8 cellular contexts compared by ENCODE assay signal in genomic region chr10:32938554-32939061, GRCh38. TPM values are rescaled to one million over a fixed set of nuclear protein-coding genes. Genes with fewer than 3 reads are reported as not detected.
A peak's percentile ranks its signal among the peaks of the same experiment; 100 is the strongest.
DNase-seq lines count a peak whose midpoint lies in the region; ATAC-seq and TF ChIP-seq lines count a peak whose summit lies in the region.

No MANE protein-coding gene starts in this region.

- no peak overlapping the region for H2AFZ ChIP-seq in neuronal stem cell (ENCODE audit: low read length)

- H2BK120ac ChIP-seq in neuronal stem cell (ENCODE audit: low read depth, low read length), result no peak overlapping the region

- peaks cover 45% of the 10 kb centered on the region for H4K20me1 ChIP-seq in DOHH2 (ENCODE audit: control insufficient read depth, insufficient read depth, low read depth, low read length)

- no peak overlapping the region for H2BK12ac ChIP-seq in neuronal stem cell (ENCODE audit: low read length)

- peaks cover 5% of the 10 kb centered on the region for H3K79me1 ChIP-seq in neuronal stem cell (ENCODE audit: low read depth, low read length)

- no peak overlapping the region for H4K91ac ChIP-seq in neuronal stem cell (ENCODE audit: low read depth, low read length, poor library complexity)

- H4K8ac ChIP-seq in neuronal stem cell (ENCODE audit: low read depth, low read length), result no peak overlapping the region

- peaks cover 57% of the 10 kb centered on the region for H3K36me3 ChIP-seq in DOHH2 (ENCODE audit: control insufficient read depth, low read length)
- peaks cover 2 to 39% of the 10 kb centered on the region in 2 donors for H3K36me3 ChIP-seq in neuronal stem cell (replicated peaks in 1 of 2; ENCODE audit: control insufficient read depth in 2 of 2, insufficient read depth in 2 of 2, low read length in 2 of 2)

- peaks cover 98% of the 10 kb centered on the region for H3K79me2 ChIP-seq in DOHH2 (ENCODE audit: control insufficient read depth, low read length)

- H3K4me1 ChIP-seq in DOHH2 (ENCODE audit: control insufficient read depth, low read length) (peaks cover 58% of the 10 kb centered on the region), neuronal stem cell (ENCODE audit: control insufficient read depth in 2 of 2, insufficient read depth in 1 of 2, low read depth in 1 of 2, low read length in 2 of 2) (peaks cover 18 to 20% of the 10 kb centered on the region in 2 donors)

- H3K9ac ChIP-seq in neuronal stem cell (ENCODE audit: low read depth, low read length, poor library complexity), result no peak overlapping the region

- no peaks in the 10 kb centered on the region for H3K27me3 ChIP-seq in DOHH2 (ENCODE audit: control insufficient read depth, low read length)
- no peaks in the 10 kb centered on the region for H3K27me3 ChIP-seq in neuronal stem cell (ENCODE audit: control insufficient read depth in 3 of 3, insufficient read depth in 3 of 3, low read depth in 1 of 3, low read length in 3 of 3)

- H3K9me3 ChIP-seq in DOHH2 (ENCODE audit: control insufficient read depth, insufficient read depth, low read length) (no peaks in the 10 kb centered on the region), neuronal stem cell (replicated peaks in 1 of 2; ENCODE audit: control insufficient read depth in 2 of 2, insufficient read depth in 1 of 2, low read depth in 1 of 2, low read length in 2 of 2) (peaks cover 0 to 4% of the 10 kb centered on the region in 2 donors)

- WGBS in neuronal stem cell (ENCODE audit: extremely low coverage in 2 of 2, insufficient read length in 2 of 2, insufficient replicate concordance in 1 of 2), 2 donors, result no CpG with 5 or more reads among the region's 14 CpGs

- H3K4me2 ChIP-seq in DOHH2 (ENCODE audit: low read length), result peak overlapping the region; percentile 25; the same call in 1 of the 2 replicates
- no peak overlapping the region for H3K4me2 ChIP-seq in neuronal stem cell (ENCODE audit: insufficient read depth, low read length, poor library complexity, severe bottlenecking)

- no peaks in the 10 kb centered on the region for H3F3A ChIP-seq in DOHH2 (ENCODE audit: control insufficient read depth, insufficient read depth)

- H2BK5ac ChIP-seq in neuronal stem cell (ENCODE audit: low read length), result no peak overlapping the region

- H3K27ac ChIP-seq in DOHH2 (ENCODE audit: low read depth, low read length) (no peak overlapping the region), neuronal stem cell (replicated peaks; ENCODE audit: low read length) (no peak overlapping the region)

- peak; percentile 80 for DNase-seq in RPMI7951 (ENCODE audit: low read depth)
- peak; percentile 45 for DNase-seq in fibroblast of peridontal ligament (ENCODE audit: extremely low read depth)
- DNase-seq in neuronal stem cell (ENCODE audit: low spot score), result no peak
- no peak for DNase-seq in stimulated activated CD8-positive, alpha-beta memory T cell treated with anti-CD3 and anti-CD28 coated beads, Interleukin-4, amount 100 ng/mL, for 48 hours
- no peak for DNase-seq in MV-4-11 (lab: John Stamatoyannopoulos, UW)

- H3K23ac ChIP-seq in neuronal stem cell (ENCODE audit: low read depth, low read length, poor library complexity), result no peak overlapping the region

- TF ChIP-seq CTCF in DOHH2 (IDR thresholded peaks at IDR 0.05; ENCODE audit: low read depth, low read length, poor library complexity, severe bottlenecking), result no peak

- no peak overlapping the region for H2AK5ac ChIP-seq in neuronal stem cell (ENCODE audit: low read depth, low read length)

- peak overlapping the region; percentile 25 for H3K14ac ChIP-seq in neuronal stem cell (ENCODE audit: low read length)

- H3K18ac ChIP-seq in neuronal stem cell (ENCODE audit: low read length), result peak overlapping the region; percentile 42

- no peak overlapping the region for H3K4ac ChIP-seq in neuronal stem cell (ENCODE audit: low read length)

- H3K4me3 ChIP-seq in DOHH2 (ENCODE audit: low read length), result 0 out of 2 replicates have a peak overlapping the region, but pooled peaks have one; percentile 0
- peak overlapping the region in 1 of 2 donors; percentile 15 for H3K4me3 ChIP-seq in neuronal stem cell (ENCODE audit: low read length in 2 of 2)

- H3K9me2 ChIP-seq in DOHH2 (replicated peaks; ENCODE audit: control insufficient read depth, low read length), result no peaks in the 10 kb centered on the region

- ATAC-seq in GM21390 (IDR thresholded peaks at IDR 0.05; ENCODE audit: unreplicated experiment) (no peak), GM19452 (IDR thresholded peaks at IDR 0.05; ENCODE audit: unreplicated experiment) (no peak)

- no peak overlapping the region for H2BK15ac ChIP-seq in neuronal stem cell (ENCODE audit: low read length)

RNA-seq across cellular contexts. Expression of gene ITGB1, which starts 19.4 kb away (rescaled TPM):
- total RNA-seq in RPMI7951 (2014; rRNA removed; shearing (Covaris generic)), result 1,963 and 2,059 TPM in 2 replicates
- 178 TPM for polyA plus RNA-seq in neuronal stem cell (2013, experiment 1 of 2)
- 189 TPM for polyA plus RNA-seq in neuronal stem cell (2013, experiment 2 of 2)

Comparison
In these comparisons a context has a peak if more than half of its experiments do, and no peak if none do; other contexts are left out.
1. DNase-seq: peak in RPMI7951 (single experiment) and fibroblast of peridontal ligament (single experiment); none in neuronal stem cell (single experiment), stimulated activated CD8-positive, alpha-beta memory T cell treated with anti-CD3 and anti-CD28 coated beads, Interleukin-4, amount 100 ng/mL, for 48 hours (single experiment) and MV-4-11 (single experiment).